Comparison of ENCODE assay signal across 15 cellular contexts in genomic region chr1:20716232-20716631, GRCh38. TPM values are rescaled to one million over a fixed set of nuclear protein-coding genes. Genes with fewer than 3 reads are reported as not detected.
DNase-seq lines count a peak whose midpoint lies in the region; ATAC-seq and TF ChIP-seq lines count a peak whose summit lies in the region.
"Had no signal": no experiment of that assay in that cellular context is flagged by ENCODE, and none has a peak within 500 bp of the region (broad histone marks: within the 10 kb centered on the region; RNA-seq: fewer than 3 reads in every experiment).

No MANE protein-coding gene starts in this region.

- H3K27ac ChIP-seq in aorta (ENCODE audit: low read depth in 1 of 2, low read length in 2 of 2) = no peak overlapping the region
- H3K27ac ChIP-seq: foreskin keratinocyte had no signal

- no peaks in the 10 kb centered on the region for H3K36me3 ChIP-seq in aorta (ENCODE audit: control insufficient read depth in 1 of 2, insufficient read depth in 2 of 2, low read length in 1 of 2)

- intact Hi-C loops in activated B cell treated with CpG ODN at 0.5 μM for 24 hours (cut with micrococcal nuclease) = no loop called here
- intact Hi-C loops in left colon (cut with DNase I, micrococcal nuclease) = no loop called here
- intact Hi-C loops in aorta (cut with DNase I) = no loop called here
- intact Hi-C loops in CD14-positive monocyte (cut with micrococcal nuclease) = no loop called here

- no peak overlapping the region for H3K27ac Mint-ChIP-seq in activated naive CD8-positive, alpha-beta T cell
- H3K27ac Mint-ChIP-seq in activated naive CD8-positive, alpha-beta T cell treated with anti-CD3 and anti-CD28 coated beads for 36 hours = no peak overlapping the region
- H3K27ac Mint-ChIP-seq in activated B cell treated with CpG ODN at 0.5 μM for 24 hours (no peak overlapping the region), CD14-positive monocyte (peak overlapping the region in 3 of 7 donors; percentile 11 to 77 (median 48))
- H3K27ac Mint-ChIP-seq in stimulated activated memory B cell treated with anti-CD40 and anti-IgM and Interleukin-4, amounts not matched to agents 10 μg/mL and 1 μg/mL and 100 μg/mL, for 72 hours = no peak overlapping the region

- no peak overlapping the region for H3K4me3 ChIP-seq in aorta (ENCODE audit: low read length in 2 of 2)

- POLR2A ChIA-PET in activated B cell treated with CpG ODN at 0.5 μM for 24 hours (lab: Charles Lee) = no interaction called here

- peaks cover 13% of the 10 kb centered on the region for H3K4me1 Mint-ChIP-seq in activated naive CD8-positive, alpha-beta T cell (ENCODE audit: low read depth)
- no peaks in the 10 kb centered on the region for H3K4me1 Mint-ChIP-seq in activated naive CD8-positive, alpha-beta T cell treated with anti-CD3 and anti-CD28 coated beads for 36 hours
- peaks cover 11% of the 10 kb centered on the region for H3K4me1 Mint-ChIP-seq in activated B cell treated with CpG ODN at 0.5 μM for 24 hours
- H3K4me1 Mint-ChIP-seq in stimulated activated memory B cell treated with anti-CD40 and anti-IgM and Interleukin-4, amounts not matched to agents 10 μg/mL and 1 μg/mL and 100 μg/mL, for 72 hours = peaks cover 5% of the 10 kb centered on the region
- peaks cover 23% of the 10 kb centered on the region for H3K4me1 Mint-ChIP-seq in CD14-positive monocyte

- H3K27me3 ChIP-seq in aorta (ENCODE audit: control insufficient read depth in 1 of 2, insufficient read depth in 2 of 2, low read length in 1 of 2) = no peaks in the 10 kb centered on the region
- H3K27me3 ChIP-seq: foreskin keratinocyte had no signal

- CTCF ChIA-PET in activated B cell treated with CpG ODN at 0.5 μM for 24 hours (lab: Charles Lee) = no interaction called here

- H3K36me3 Mint-ChIP-seq in activated naive CD8-positive, alpha-beta T cell = no peaks in the 10 kb centered on the region
- peaks cover 2% of the 10 kb centered on the region for H3K36me3 Mint-ChIP-seq in activated naive CD8-positive, alpha-beta T cell treated with anti-CD3 and anti-CD28 coated beads for 36 hours
- H3K36me3 Mint-ChIP-seq in activated B cell treated with CpG ODN at 0.5 μM for 24 hours (ENCODE audit: low read depth) (no peaks in the 10 kb centered on the region), CD14-positive monocyte (peaks cover 0 to 3% of the 10 kb centered on the region in 2 donors)
- H3K36me3 Mint-ChIP-seq in stimulated activated memory B cell treated with anti-CD40 and anti-IgM and Interleukin-4, amounts not matched to agents 10 μg/mL and 1 μg/mL and 100 μg/mL, for 72 hours = no peaks in the 10 kb centered on the region

- H3K9me3 ChIP-seq in aorta (ENCODE audit: control insufficient read depth, low read length) = no peaks in the 10 kb centered on the region

- H3K4me3 Mint-ChIP-seq in activated naive CD8-positive, alpha-beta T cell = peak overlapping the region; percentile 76
- H3K4me3 Mint-ChIP-seq in activated naive CD8-positive, alpha-beta T cell treated with anti-CD3 and anti-CD28 coated beads for 36 hours = no peak overlapping the region
- H3K4me3 Mint-ChIP-seq in activated B cell treated with CpG ODN at 0.5 μM for 24 hours (peak overlapping the region; percentile 59), CD14-positive monocyte (peak overlapping the region in 1 of 2 donors; percentile 66)
- peak overlapping the region; percentile 53 for H3K4me3 Mint-ChIP-seq in stimulated activated memory B cell treated with anti-CD40 and anti-IgM and Interleukin-4, amounts not matched to agents 10 μg/mL and 1 μg/mL and 100 μg/mL, for 72 hours

- no peak for DNase-seq in activated naive CD8-positive, alpha-beta T cell treated with anti-CD3 and anti-CD28 coated beads for 36 hours
- DNase-seq in activated B cell treated with CpG ODN at 0.5 μM for 24 hours (no peak), left colon (no peak), aorta (no peak), CD14-positive monocyte (ENCODE audit: low spot score) (no peak), MV-4-11 (lab: John Stamatoyannopoulos, UW) (no peak)
- DNase-seq: activated CD4-positive, alpha-beta T cell treated with anti-CD3 and anti-CD28 coated beads, Interleukin-2, amount 50 U/mL, for 1 hour; foreskin keratinocyte; Kasumi-1; NCI-H1417 treated with DMSO at 0.1 percent for 48 hours; NCI-H226; retina; SHP77 had no signal

- TF ChIP-seq CTCF in activated B cell treated with CpG ODN at 0.5 μM for 24 hours (IDR thresholded peaks at IDR 0.05) = no peak
- no peak for TF ChIP-seq CTCF in CD14-positive monocyte (IDR thresholded peaks at IDR 0.05)

- H3K9me3 Mint-ChIP-seq in activated naive CD8-positive, alpha-beta T cell (ENCODE audit: low read depth) = no peaks in the 10 kb centered on the region
- no peaks in the 10 kb centered on the region for H3K9me3 Mint-ChIP-seq in activated naive CD8-positive, alpha-beta T cell treated with anti-CD3 and anti-CD28 coated beads for 36 hours
- no peaks in the 10 kb centered on the region for H3K9me3 Mint-ChIP-seq in activated B cell treated with CpG ODN at 0.5 μM for 24 hours
- H3K9me3 Mint-ChIP-seq in stimulated activated memory B cell treated with anti-CD40 and anti-IgM and Interleukin-4, amounts not matched to agents 10 μg/mL and 1 μg/mL and 100 μg/mL, for 72 hours = no peaks in the 10 kb centered on the region
- peaks cover 0 to 8% (median 2%) of the 10 kb centered on the region in 7 donors for H3K9me3 Mint-ChIP-seq in CD14-positive monocyte

- H3K27me3 Mint-ChIP-seq in activated naive CD8-positive, alpha-beta T cell = peaks cover 18% of the 10 kb centered on the region
- peaks cover 39% of the 10 kb centered on the region for H3K27me3 Mint-ChIP-seq in activated naive CD8-positive, alpha-beta T cell treated with anti-CD3 and anti-CD28 coated beads for 36 hours
- peaks cover 19% of the 10 kb centered on the region for H3K27me3 Mint-ChIP-seq in activated B cell treated with CpG ODN at 0.5 μM for 24 hours
- H3K27me3 Mint-ChIP-seq in stimulated activated memory B cell treated with anti-CD40 and anti-IgM and Interleukin-4, amounts not matched to agents 10 μg/mL and 1 μg/mL and 100 μg/mL, for 72 hours = peaks cover 33% of the 10 kb centered on the region
- H3K27me3 Mint-ChIP-seq in CD14-positive monocyte (ENCODE audit: low read depth in 3 of 3) = peaks cover 35 to 56% (median 42%) of the 10 kb centered on the region in 3 donors

- WGBS in aorta, 2 donors = 86 to 87% methylated on average over 13 of the region's 13 CpGs

- H3K4me1 ChIP-seq in aorta (ENCODE audit: control insufficient read depth in 1 of 2, insufficient read depth in 2 of 2, low read length in 2 of 2) = no peaks in the 10 kb centered on the region
- H3K4me1 ChIP-seq: foreskin keratinocyte had no signal

- ATAC-seq in activated B cell treated with CpG ODN at 0.5 μM for 24 hours (ENCODE audit: low read depth) (no peak), left colon (peak; percentile 42), aorta (ENCODE audit: low FRiP score) (no peak)
- ATAC-seq in stimulated activated memory B cell treated with anti-CD40 and anti-IgM and Interleukin-4, amounts not matched to agents 10 μg/mL and 1 μg/mL and 100 μg/mL, for 72 hours = no peak
- ATAC-seq: foreskin keratinocyte had no signal

RNA-seq across cellular contexts. Expression of gene KIF17, which starts 1.6 kb away (rescaled TPM):
- under 1 TPM in 1 of 2 experiments, not detected in 1; 0.16 TPM for total RNA-seq in activated naive CD8-positive, alpha-beta T cell treated with anti-CD3 and anti-CD28 coated beads for 36 hours
- total RNA-seq in activated B cell treated with CpG ODN at 0.5 μM for 24 hours = not detected in 2 replicates
- total RNA-seq in left colon = 1 to 10 TPM in 1 of 2 donors, under 1 TPM in 1; 0.31 to 1.6 TPM
- 1 to 10 TPM; 2.5 to 3.2 TPM for total RNA-seq in aorta
- polyA plus RNA-seq in aorta = 1 to 10 TPM in 1 of 2 donors, under 1 TPM in 1; 0.49 to 2.6 TPM
- polyA plus RNA-seq in CD14-positive monocyte = not detected

RNA-seq across cellular contexts. Expression of gene SH2D5, which starts 16.3 kb away (rescaled TPM):
- 1 to 10 TPM; 2.7 to 2.8 TPM for total RNA-seq in activated naive CD8-positive, alpha-beta T cell treated with anti-CD3 and anti-CD28 coated beads for 36 hours
- total RNA-seq in activated B cell treated with CpG ODN at 0.5 μM for 24 hours = 0.69 and 0.89 TPM in 2 replicates
- total RNA-seq in left colon = under 1 TPM in 1 of 2 donors, not detected in 1; 0.15 TPM
- under 1 TPM; 0.26 to 0.39 TPM for total RNA-seq in aorta
- polyA plus RNA-seq in aorta = under 1 TPM in 1 of 2 donors, not detected in 1; 0.13 TPM
- polyA plus RNA-seq in CD14-positive monocyte = not detected

RNA-seq across cellular contexts. Expression of gene DDOST, which starts 55.1 kb away (rescaled TPM):
- total RNA-seq in activated naive CD8-positive, alpha-beta T cell treated with anti-CD3 and anti-CD28 coated beads for 36 hours = 100 to 1,000 TPM; 156 to 164 TPM
- total RNA-seq in activated B cell treated with CpG ODN at 0.5 μM for 24 hours (132 TPM in 2 replicates), left colon (100 to 1,000 TPM; 180 to 206 TPM), aorta (100 to 1,000 TPM; 123 to 135 TPM)
- polyA plus RNA-seq in aorta (100 to 1,000 TPM in 1 of 2 donors, 10 to 100 TPM in 1; 86.3 to 174 TPM), CD14-positive monocyte (100 to 1,000 TPM; 241 to 245 TPM)
